Comparison of ENCODE assay signal across 9 cellular contexts in genomic region chr2:181411105-181411849, GRCh38. TPM values are rescaled to one million over a fixed set of nuclear protein-coding genes. Genes with fewer than 3 reads are reported as not detected.
A peak's percentile ranks its signal among the peaks of the same experiment; 100 is the strongest.
DNase-seq lines count a peak whose midpoint lies in the region; ATAC-seq and TF ChIP-seq lines count a peak whose summit lies in the region.
"Had no signal": no experiment of that assay in that cellular context is flagged by ENCODE, and none has a peak within 500 bp of the region (broad histone marks: within the 10 kb centered on the region; RNA-seq: fewer than 3 reads in every experiment).

No MANE protein-coding gene starts in this region.

- no peak for TF ChIP-seq CTCF in foreskin fibroblast (IDR thresholded peaks at IDR 0.05; ENCODE audit: low read depth, low read length)

- ATAC-seq in GM21717 (IDR thresholded peaks at IDR 0.05; ENCODE audit: unreplicated experiment): peak; percentile 97

- in situ Hi-C loops in KBM-7 (cut with MboI; ENCODE audit: low pct_unique_long_range_greater_than_20kb, low sequenced_read_pairs): no loop called here

- DNase-seq in GF-D8 (lab: John Stamatoyannopoulos, UW): peak; percentile 34
- DNase-seq in KBM-7: peak; percentile 61
- peak; percentile 96 for DNase-seq in SK-N-DZ (ENCODE audit: low spot score)
- no peak for DNase-seq in glomerular visceral epithelial cell (ENCODE audit: extremely low spot score)
- no peak for DNase-seq in foreskin fibroblast
- DNase-seq in activated T-cell treated with anti-CD3 and anti-CD28 coated beads, Interleukin-2, amount 50 U/mL, for 48 hours: no peak
- DNase-seq in COLO829 (ENCODE audit: low spot score): no peak

- no peak overlapping the region for H3K4me3 ChIP-seq in foreskin fibroblast (ENCODE audit: low read depth in 1 of 2, low read length in 2 of 2)
- H3K4me3 ChIP-seq: skin epidermis had no signal

RNA-seq across cellular contexts. Expression of gene ITGA4, which starts 45.9 kb away (rescaled TPM):
- polyA plus RNA-seq in SK-N-DZ (2014; cell fraction: cytosol; rRNA removed): 4.0 and 8.1 TPM in 2 replicates
- 9.9 and 10.9 TPM in 2 replicates for polyA plus RNA-seq in SK-N-DZ (2014; cell fraction: nucleus; rRNA removed)

Comparison
In these comparisons a context has a peak if more than half of its experiments do, and no peak if none do; other contexts are left out.
1. DNase-seq: peak in GF-D8 (single experiment), KBM-7 (single experiment) and SK-N-DZ (single experiment); none in glomerular visceral epithelial cell (single experiment), foreskin fibroblast (0 of 2), activated T-cell treated with anti-CD3 and anti-CD28 coated beads, Interleukin-2, amount 50 U/mL, for 48 hours (0 of 2) and COLO829 (single experiment).